39 cellular contexts compared by ENCODE assay signal in genomic region chr4:95348418-95348817, GRCh38.
"Had no signal": no experiment of that assay in that cellular context is flagged by ENCODE, and none has a peak within 500 bp of the region (broad histone marks: within the 10 kb centered on the region; RNA-seq: fewer than 3 reads in every experiment).

No MANE protein-coding gene starts in this region.

- H3K4me3 ChIP-seq: adrenal gland, ascending aorta, body of pancreas, breast epithelium, cardiac muscle cell had no signal

- H3K27ac Mint-ChIP-seq: activated naive CD4-positive, alpha-beta T cell treated with anti-CD3 and anti-CD28 coated beads for 36 hours; activated naive CD4-positive, alpha-beta T cell treated with anti-CD3 and anti-CD28 coated beads, Interleukin-2, amount 10 ng/mL, durations not matched to agents 7 days and 5 days; activated naive CD4-positive, alpha-beta T cell treated with anti-CD3 and anti-CD28 coated beads, Interleukin-2, amount 50 U/mL, for 24 hours; activated naive CD4-positive, alpha-beta T cell treated with anti-CD3 and anti-CD28 coated beads, Interleukin-2, amount 50 U/mL, for 72 hours; activated naive CD8-positive, alpha-beta T cell; activated naive CD8-positive, alpha-beta T cell treated with anti-CD3 and anti-CD28 coated beads for 36 hours; activated naive CD8-positive, alpha-beta T cell treated with anti-CD3 and anti-CD28 coated beads, Interleukin-2, amount 10 ng/mL, durations not matched to agents 7 days and 5 days; activated naive CD8-positive, alpha-beta T cell treated with anti-CD3 and anti-CD28 coated beads, Interleukin-2, amount 50 U/mL, for 24 hours; activated T-cell treated with anti-CD3 and anti-CD28 coated beads, Interleukin-2, amount 50 U/mL, for 24 hours; activated T-cell treated with anti-CD3 and anti-CD28 coated beads, Interleukin-2, amount 50 U/mL, for 72 hours; activated T-helper 1 cell treated with anti-CD3 and anti-CD28 coated beads, Interleukin-12 subunit alpha, Interleukin-12 subunit beta, Interleukin-2, Interleukin-4 antibody, amounts not matched to agents 30 ng/mL and 10 ng/mL and 1 ng/mL, durations not matched to agents 14 hours and 24 hours and 36 hours; activated T-helper 17 cell treated with anti-CD3 and anti-CD28 coated beads, Interleukin-2, amount 50 U/mL, for 72 hours; activated T-helper 2 cell treated with anti-CD3 and anti-CD28 coated beads, Interferon-gamma antibody, Interleukin-2, Interleukin-4, amounts not matched to agents 10 μg/mL and 5 μg/mL and 100 μg/mL, durations not matched to agents 14 hours and 24 hours and 36 hours; brain had no signal

- H3K4me1 ChIP-seq: adrenal gland, ascending aorta, body of pancreas, breast epithelium had no signal

- H3K27me3 Mint-ChIP-seq: activated naive CD4-positive, alpha-beta T cell treated with anti-CD3 and anti-CD28 coated beads, Interleukin-2, amount 10 ng/mL, durations not matched to agents 7 days and 5 days; activated naive CD4-positive, alpha-beta T cell treated with anti-CD3 and anti-CD28 coated beads, Interleukin-2, amount 50 U/mL, for 24 hours; activated naive CD8-positive, alpha-beta T cell; activated naive CD8-positive, alpha-beta T cell treated with anti-CD3 and anti-CD28 coated beads for 36 hours; activated naive CD8-positive, alpha-beta T cell treated with anti-CD3 and anti-CD28 coated beads, Interleukin-2, amount 10 ng/mL, durations not matched to agents 7 days and 5 days; activated naive CD8-positive, alpha-beta T cell treated with anti-CD3 and anti-CD28 coated beads, Interleukin-2, amount 50 U/mL, for 24 hours; activated T-cell treated with anti-CD3 and anti-CD28 coated beads, Interleukin-2, amount 50 U/mL, for 24 hours; activated T-helper 17 cell treated with anti-CD3 and anti-CD28 coated beads, Interleukin-2, amount 50 U/mL, for 72 hours; central memory CD8-positive, alpha-beta T cell had no signal

- ATAC-seq: activated naive CD4-positive, alpha-beta T cell treated with anti-CD3 and anti-CD28 coated beads, Interleukin-2, amount 50 U/mL, for 72 hours; activated naive CD8-positive, alpha-beta T cell treated with anti-CD3 and anti-CD28 coated beads, Interleukin-2, amount 50 U/mL, for 24 hours; activated T-cell treated with anti-CD3 and anti-CD28 coated beads, Interleukin-2, amount 50 U/mL, for 4 hours; activated T-cell treated with anti-CD3 and anti-CD28 coated beads, Interleukin-2, amount 50 U/mL, for 72 hours; activated T-helper 17 cell treated with anti-CD3 and anti-CD28 coated beads, Interleukin-2, amount 50 U/mL, for 72 hours; body of pancreas had no signal

- H3K36me3 Mint-ChIP-seq: activated naive CD4-positive, alpha-beta T cell treated with anti-CD3 and anti-CD28 coated beads, Interleukin-2, amount 10 ng/mL, durations not matched to agents 7 days and 5 days; activated naive CD8-positive, alpha-beta T cell; activated naive CD8-positive, alpha-beta T cell treated with anti-CD3 and anti-CD28 coated beads, Interleukin-2, amount 10 ng/mL, durations not matched to agents 7 days and 5 days had no signal

- DNase-seq: activated effector memory CD4-positive, alpha-beta T cell treated with anti-CD3 and anti-CD28 coated beads, Interleukin-2, amount 50 U/mL, for 16 hours; activated effector memory CD4-positive, alpha-beta T cell treated with Interleukin-2 at 50 U/mL for 16 hours; activated gamma-delta T cell; activated gamma-delta T cell treated with Interleukin-2 at 50 U/mL for 16 hours; activated naive CD4-positive, alpha-beta T cell; activated naive CD4-positive, alpha-beta T cell treated with anti-CD3 and anti-CD28 coated beads for 36 hours; activated naive CD4-positive, alpha-beta T cell treated with anti-CD3 and anti-CD28 coated beads, Interleukin-2, amount 10 ng/mL, durations not matched to agents 7 days and 5 days; activated naive CD4-positive, alpha-beta T cell treated with anti-CD3 and anti-CD28 coated beads, Interleukin-2, amount 50 U/mL, for 16 hours; activated naive CD4-positive, alpha-beta T cell treated with Interleukin-2 at 50 U/mL for 16 hours; activated naive CD8-positive, alpha-beta T cell treated with anti-CD3 and anti-CD28 coated beads for 36 hours; activated naive CD8-positive, alpha-beta T cell treated with anti-CD3 and anti-CD28 coated beads, Interleukin-2, amount 10 ng/mL, durations not matched to agents 7 days and 5 days; activated naive CD8-positive, alpha-beta T cell treated with anti-CD3 and anti-CD28 coated beads, Interleukin-2, amount 50 U/mL, for 24 hours; activated T-cell treated with anti-CD3 and anti-CD28 coated beads, Interleukin-2, amount 50 U/mL, for 24 hours; activated T-cell treated with anti-CD3 and anti-CD28 coated beads, Interleukin-2, amount 50 U/mL, for 4 hours; activated T-cell treated with anti-CD3 and anti-CD28 coated beads, Interleukin-2, amount 50 U/mL, for 48 hours; activated T-cell treated with anti-CD3 and anti-CD28 coated beads, Interleukin-2, amount 50 U/mL, for 72 hours; adrenal gland; amniotic stem cell; amygdala; anterior cingulate cortex; aorta; body of pancreas; brain microvascular endothelial cell; caudate nucleus; central memory CD4-positive, alpha-beta T cell; cerebellar nuclear complex had no signal

- H3K4me3 Mint-ChIP-seq: activated naive CD4-positive, alpha-beta T cell treated with anti-CD3 and anti-CD28 coated beads for 36 hours; activated naive CD4-positive, alpha-beta T cell treated with anti-CD3 and anti-CD28 coated beads, Interleukin-2, amount 10 ng/mL, durations not matched to agents 7 days and 5 days; activated naive CD4-positive, alpha-beta T cell treated with anti-CD3 and anti-CD28 coated beads, Interleukin-2, amount 50 U/mL, for 24 hours; activated naive CD8-positive, alpha-beta T cell; activated naive CD8-positive, alpha-beta T cell treated with anti-CD3 and anti-CD28 coated beads for 36 hours; activated naive CD8-positive, alpha-beta T cell treated with anti-CD3 and anti-CD28 coated beads, Interleukin-2, amount 10 ng/mL, durations not matched to agents 7 days and 5 days; activated naive CD8-positive, alpha-beta T cell treated with anti-CD3 and anti-CD28 coated beads, Interleukin-2, amount 50 U/mL, for 24 hours; activated T-cell treated with anti-CD3 and anti-CD28 coated beads, Interleukin-2, amount 50 U/mL, for 24 hours; activated T-cell treated with anti-CD3 and anti-CD28 coated beads, Interleukin-2, amount 50 U/mL, for 4 hours; activated T-cell treated with anti-CD3 and anti-CD28 coated beads, Interleukin-2, amount 50 U/mL, for 72 hours; activated T-helper 1 cell treated with anti-CD3 and anti-CD28 coated beads, Interleukin-12 subunit alpha, Interleukin-12 subunit beta, Interleukin-2, Interleukin-4 antibody, amounts not matched to agents 30 ng/mL and 10 ng/mL and 1 ng/mL, durations not matched to agents 14 hours and 24 hours and 36 hours; activated T-helper 17 cell treated with anti-CD3 and anti-CD28 coated beads, Interleukin-2, amount 50 U/mL, for 72 hours; brain; central memory CD8-positive, alpha-beta T cell had no signal

- H3K36me3 ChIP-seq: adrenal gland, ascending aorta, brain microvascular endothelial cell, breast epithelium, cardiac muscle cell had no signal

- H3K27ac ChIP-seq: adrenal gland, ascending aorta, body of pancreas, brain microvascular endothelial cell, breast epithelium, cardiac muscle cell had no signal

- H3K4me1 Mint-ChIP-seq: activated naive CD4-positive, alpha-beta T cell treated with anti-CD3 and anti-CD28 coated beads, Interleukin-2, amount 10 ng/mL, durations not matched to agents 7 days and 5 days; activated naive CD4-positive, alpha-beta T cell treated with anti-CD3 and anti-CD28 coated beads, Interleukin-2, amount 50 U/mL, for 24 hours; activated naive CD8-positive, alpha-beta T cell treated with anti-CD3 and anti-CD28 coated beads for 36 hours; activated naive CD8-positive, alpha-beta T cell treated with anti-CD3 and anti-CD28 coated beads, Interleukin-2, amount 10 ng/mL, durations not matched to agents 7 days and 5 days; activated naive CD8-positive, alpha-beta T cell treated with anti-CD3 and anti-CD28 coated beads, Interleukin-2, amount 50 U/mL, for 24 hours; activated T-helper 17 cell treated with anti-CD3 and anti-CD28 coated beads, Interleukin-2, amount 50 U/mL, for 72 hours; brain; central memory CD8-positive, alpha-beta T cell had no signal

- FAIRE-seq: astrocyte, bronchial epithelial cell had no signal

- H3K27me3 ChIP-seq: adrenal gland, ascending aorta, body of pancreas, brain microvascular endothelial cell, breast epithelium, cardiac muscle cell had no signal
